17 cellular contexts compared by ENCODE assay signal in genomic region chr17:72432881-72433280, GRCh38.
DNase-seq lines count a peak whose midpoint lies in the region; ATAC-seq, FAIRE-seq and TF ChIP-seq lines count a peak whose summit lies in the region.
"Had no signal": no experiment of that assay in that cellular context is flagged by ENCODE, and none has a peak within 500 bp of the region (broad histone marks: within the 10 kb centered on the region; RNA-seq: fewer than 3 reads in every experiment).

No MANE protein-coding gene starts in this region.

- TF ChIP-seq POLR2A in tibial nerve (IDR thresholded peaks at IDR 0.05), result no peak

- no peak for TF ChIP-seq CTCF in SK-N-SH (IDR thresholded peaks at IDR 0.05)
- TF ChIP-seq CTCF in VCaP (conservative IDR thresholded peaks at IDR 0.05), result no peak
- no peak for TF ChIP-seq CTCF in keratinocyte (optimal IDR thresholded peaks at IDR 0.05 in 1 of 3, IDR thresholded peaks at IDR 0.05 in 1 of 3, conservative IDR thresholded peaks at IDR 0.05 in 1 of 3; ENCODE audit: extremely low read depth in 1 of 3, insufficient read depth in 2 of 3, low read length in 3 of 3)
- no peak for TF ChIP-seq CTCF in type B pancreatic cell (conservative IDR thresholded peaks at IDR 0.05)
- no peak for TF ChIP-seq CTCF in activated CD8-positive, alpha-beta T cell treated with anti-CD3 and anti-CD28 coated beads for 36 hours (IDR thresholded peaks at IDR 0.05)
- TF ChIP-seq CTCF in tibial nerve (IDR thresholded peaks at IDR 0.05), result no peak

- TF ChIP-seq RAD21 in SK-N-SH (IDR thresholded peaks at IDR 0.05; ENCODE audit: low read length), result no peak

- peaks cover 48% of the 10 kb centered on the region for H3K4me1 Mint-ChIP-seq in type B pancreatic cell (ENCODE audit: unreplicated experiment)
- no peaks in the 10 kb centered on the region for H3K4me1 Mint-ChIP-seq in activated CD8-positive, alpha-beta T cell treated with anti-CD3 and anti-CD28 coated beads for 36 hours (ENCODE audit: low read depth)
- H3K4me1 Mint-ChIP-seq: IgD-negative memory B cell had no signal

- 80% methylated on average over 4 of the region's 4 CpGs for WGBS in SK-N-SH (ENCODE audit: low lambda C conversion rate)
- WGBS in tibial nerve, 2 donors, result 61 to 64% methylated on average over 4 of the region's 4 CpGs

- no peak for ATAC-seq in SK-N-SH treated with all-trans-retinoic acid at 6 μM for 48 hours
- ATAC-seq in activated CD8-positive, alpha-beta T cell treated with anti-CD3 and anti-CD28 coated beads for 36 hours, result no peak
- ATAC-seq: Right ventricle myocardium inferior had no signal

- no peaks in the 10 kb centered on the region for H3K9me3 Mint-ChIP-seq in type B pancreatic cell
- H3K9me3 Mint-ChIP-seq in activated CD8-positive, alpha-beta T cell treated with anti-CD3 and anti-CD28 coated beads for 36 hours, result no peaks in the 10 kb centered on the region
- H3K9me3 Mint-ChIP-seq: H9 had no signal

- no peaks in the 10 kb centered on the region for H3K9me3 ChIP-seq in SK-N-SH
- no peaks in the 10 kb centered on the region for H3K9me3 ChIP-seq in keratinocyte (ENCODE audit: control insufficient read depth, low read depth, low read length)
- H3K9me3 ChIP-seq in tibial nerve, result no peaks in the 10 kb centered on the region

- H4K20me1 ChIP-seq in SK-N-SH (ENCODE audit: insufficient read depth) (no peaks in the 10 kb centered on the region), keratinocyte (ENCODE audit: control insufficient read depth, extremely low read depth, insufficient read depth, low read length) (peaks cover 6% of the 10 kb centered on the region)
- H4K20me1 ChIP-seq: BLaER1 treated with 17β-estradiol and CSF1 and Interleukin-3, amounts not matched to agents 10 nM and 100 nM had no signal

- H3K4me2 ChIP-seq in SK-N-SH (peak overlapping the region; percentile 10; the same call in 1 of the 2 replicates), keratinocyte (ENCODE audit: control insufficient read depth, extremely low read depth, insufficient read depth, low read depth, low read length) (peak overlapping the region; percentile 53)
- H3K4me2 ChIP-seq: BLaER1 treated with 17β-estradiol and CSF1 and Interleukin-3, amounts not matched to agents 10 nM and 100 nM; PC-9 had no signal

- H3K27me3 ChIP-seq in SK-N-SH (ENCODE audit: insufficient read depth) (no peaks in the 10 kb centered on the region), keratinocyte (ENCODE audit: control insufficient read depth, extremely low read depth, insufficient read depth, low read length) (no peaks in the 10 kb centered on the region), tibial nerve (no peaks in the 10 kb centered on the region)
- H3K27me3 ChIP-seq: BLaER1 treated with 17β-estradiol and CSF1 and Interleukin-3, amounts not matched to agents 10 nM and 100 nM had no signal

- H2AFZ ChIP-seq in SK-N-SH (ENCODE audit: low read depth) (no peak overlapping the region), keratinocyte (ENCODE audit: control insufficient read depth, low read length) (no peak overlapping the region)
- H2AFZ ChIP-seq: PC-9 had no signal

- H3K9me1 ChIP-seq in keratinocyte (ENCODE audit: control insufficient read depth, extremely low read depth, insufficient read depth, low read length), result peaks cover 5% of the 10 kb centered on the region

- H3K36me3 Mint-ChIP-seq in type B pancreatic cell, result no peaks in the 10 kb centered on the region
- no peaks in the 10 kb centered on the region for H3K36me3 Mint-ChIP-seq in activated CD8-positive, alpha-beta T cell treated with anti-CD3 and anti-CD28 coated beads for 36 hours (ENCODE audit: low read depth)
- H3K36me3 Mint-ChIP-seq: IgD-negative memory B cell had no signal

- H3K79me2 ChIP-seq in SK-N-SH (ENCODE audit: insufficient read depth) (0 out of 2 replicates have a peak, but pooled peaks cover 10% of the 10 kb centered on the region), keratinocyte (ENCODE audit: control insufficient read depth, insufficient read depth, low read length) (peaks cover 90% of the 10 kb centered on the region)

- no peaks in the 10 kb centered on the region for H3K9me2 ChIP-seq in SK-N-SH

- no peak overlapping the region for H3K27ac ChIP-seq in SK-N-SH (ENCODE audit: low read depth in 2 of 2, low read length in 1 of 2)
- peak overlapping the region; percentile 83 for H3K27ac ChIP-seq in VCaP
- peak overlapping the region; percentile 4 for H3K27ac ChIP-seq in keratinocyte (ENCODE audit: control insufficient read depth, insufficient read depth, low read length)
- no peak overlapping the region for H3K27ac ChIP-seq in tibial nerve
- H3K27ac ChIP-seq: BLaER1 treated with 17β-estradiol and CSF1 and Interleukin-3, amounts not matched to agents 10 nM and 100 nM; PC-9; SK-N-MC had no signal

- H3K9ac ChIP-seq in SK-N-SH (no peak overlapping the region), keratinocyte (ENCODE audit: control insufficient read depth, extremely low read depth, insufficient read depth, low read length) (peak overlapping the region; percentile 1)
- H3K9ac ChIP-seq: BLaER1 treated with 17β-estradiol and CSF1 and Interleukin-3, amounts not matched to agents 10 nM and 100 nM had no signal

- peak; percentile 79 for FAIRE-seq in keratinocyte (lab: Jason Lieb, UNC)
- FAIRE-seq: A204.1 had no signal

- CTCF ChIA-PET in SK-N-SH (lab: Yijun Ruan, JAX), result interaction anchor here (0.6 to 4.0 kb wide), 13 partner anchors 10 to 312 kb away, joined by 3 to 23 read pairs (median 4); partner anchors contain the start of gene SOX9
- CTCF ChIA-PET in activated CD8-positive, alpha-beta T cell treated with anti-CD3 and anti-CD28 coated beads for 36 hours (lab: Charles Lee), result no interaction called here

- H3K27ac Mint-ChIP-seq in type B pancreatic cell, result peak overlapping the region; percentile 27
- H3K27ac Mint-ChIP-seq in activated CD8-positive, alpha-beta T cell treated with anti-CD3 and anti-CD28 coated beads for 36 hours, result no peak overlapping the region
- H3K27ac Mint-ChIP-seq: H9, IgD-negative memory B cell had no signal

- H3K4me3 Mint-ChIP-seq in type B pancreatic cell, result no peak overlapping the region
- no peak overlapping the region for H3K4me3 Mint-ChIP-seq in activated CD8-positive, alpha-beta T cell treated with anti-CD3 and anti-CD28 coated beads for 36 hours
- H3K4me3 Mint-ChIP-seq: H9, IgD-negative memory B cell had no signal

- DNase-seq in SK-N-SH (no peak), keratinocyte (ENCODE audit: low read depth, low spot score) (no peak), type B pancreatic cell (ENCODE audit: extremely low spot score, unreplicated experiment) (no peak), tibial nerve (ENCODE audit: low spot score in 2 of 2) (no peak), NCI-H146 (lab: John Stamatoyannopoulos, UW) (no peak)
- DNase-seq in activated CD8-positive, alpha-beta T cell treated with anti-CD3 and anti-CD28 coated beads for 36 hours, result no peak
- DNase-seq: H9, NCI-H2029, NCI-H510A, PC-9 had no signal

- H3K36me3 ChIP-seq in SK-N-SH (replicated peaks in 1 of 2; ENCODE audit: control insufficient read depth in 1 of 2, insufficient read depth in 2 of 2, low read length in 1 of 2) (no peaks in the 10 kb centered on the region), keratinocyte (ENCODE audit: control insufficient read depth in 2 of 2, extremely low read depth in 1 of 2, insufficient read depth in 2 of 2, low read length in 2 of 2) (peaks cover 0 to 4% of the 10 kb centered on the region in 2 experiments), tibial nerve (no peaks in the 10 kb centered on the region)
- H3K36me3 ChIP-seq: BLaER1 treated with 17β-estradiol and CSF1 and Interleukin-3, amounts not matched to agents 10 nM and 100 nM had no signal

- H3K4me3 ChIP-seq in SK-N-SH (ENCODE audit: low read depth in 2 of 2, low read length in 1 of 2) (no peak overlapping the region), keratinocyte (ENCODE audit: control insufficient read depth in 2 of 3, extremely low read depth in 1 of 3, insufficient read depth in 2 of 3, low read depth in 1 of 3, low read length in 3 of 3) (no peak overlapping the region), tibial nerve (no peak overlapping the region)
- H3K4me3 ChIP-seq: BLaER1 treated with 17β-estradiol and CSF1 and Interleukin-3, amounts not matched to agents 10 nM and 100 nM; PC-9; SK-N-MC had no signal

- dilution Hi-C loops in keratinocyte (cut with MboI; ENCODE audit: extremely low pct_ligation_motif_present, low sequenced_read_pairs), result no loop called here

- no peaks in the 10 kb centered on the region for H3K27me3 Mint-ChIP-seq in type B pancreatic cell
- H3K27me3 Mint-ChIP-seq in activated CD8-positive, alpha-beta T cell treated with anti-CD3 and anti-CD28 coated beads for 36 hours, result peaks cover 2% of the 10 kb centered on the region

- no peak for TF ChIP-seq EP300 in SK-N-SH (IDR thresholded peaks at IDR 0.05; ENCODE audit: borderline replicate concordance in 1 of 2, low read depth in 1 of 2, low read length in 1 of 2)
- no peak for TF ChIP-seq EP300 in tibial nerve (IDR thresholded peaks at IDR 0.05)

- intact Hi-C loops in activated CD8-positive, alpha-beta T cell treated with anti-CD3 and anti-CD28 coated beads for 36 hours (cut with micrococcal nuclease), result no loop called here

- POLR2A ChIA-PET in SK-N-SH (lab: Yijun Ruan, JAX), result no interaction called here
- POLR2A ChIA-PET in activated CD8-positive, alpha-beta T cell treated with anti-CD3 and anti-CD28 coated beads for 36 hours (lab: Charles Lee), result no interaction called here

- H3F3A ChIP-seq in SK-N-SH (replicated peaks; ENCODE audit: insufficient read depth), result no peaks in the 10 kb centered on the region

- H3K4me1 ChIP-seq in SK-N-SH (ENCODE audit: control insufficient read depth in 1 of 2, insufficient read depth in 2 of 2, low read depth in 1 of 2, low read length in 1 of 2) (peaks cover 8 to 20% of the 10 kb centered on the region in 2 experiments; a peak in 2 of 4 replicates), keratinocyte (ENCODE audit: control insufficient read depth, extremely low read depth, insufficient read depth, low read length) (peaks cover 24% of the 10 kb centered on the region), tibial nerve (peaks cover 0 to 20% (median 5%) of the 10 kb centered on the region in 4 donors)

TF ChIP-seq in SK-N-SH, 30 proteins besides CTCF, POLR2A, EP300 and RAD21 (continues in another document):
- TF ChIP-seq RCOR1 (IDR thresholded peaks at IDR 0.05; ENCODE audit: low read length) (no peak), CHD2 (IDR thresholded peaks at IDR 0.05; ENCODE audit: low read length, partially characterized antibody) (no peak), MEF2A (IDR thresholded peaks at IDR 0.05; ENCODE audit: borderline replicate concordance, low read depth) (no peak), YY1 (IDR thresholded peaks at IDR 0.05; ENCODE audit: low read depth) (no peak), NRF1 (IDR thresholded peaks at IDR 0.05; ENCODE audit: low read depth, low read length) (no peak), SMC3 (IDR thresholded peaks at IDR 0.05; ENCODE audit: low read depth, low read length) (no peak)

TF ChIP-seq in SK-N-SH treated with all-trans-retinoic acid at 6 μM for 48 hours, 23 proteins besides CTCF, POLR2A, EP300 and RAD21 (continues in another document):
- TF ChIP-seq ZFP30 (CRISPR knock-in tag; IDR thresholded peaks at IDR 0.05), result no peak

Comparison
In these comparisons a context has a peak if more than half of its experiments do, and no peak if none do; other contexts are left out.
1. H3K27ac ChIP-seq: peak in VCaP (single experiment) and keratinocyte (single experiment); none in SK-N-SH (0 of 2) and tibial nerve (0 of 4).